ENCODE assay signal across 2 cellular contexts in genomic region chr19:34225659-34226015, GRCh38.
A peak's percentile ranks its signal among the peaks of the same experiment; 100 is the strongest.
TF ChIP-seq lines count a peak whose summit lies in the region.

No MANE protein-coding gene starts in this region.

TF ChIP-seq in HepG2, 621 proteins besides CTCF, POLR2A, EP300 and RAD21:
- TF ChIP-seq ZNF770 (CRISPR knock-in tag; IDR thresholded peaks at IDR 0.05) (0 out of 2 replicates have a peak, but pooled peaks have one; percentile 18), DZIP1 (CRISPR knock-in tag; IDR thresholded peaks at IDR 0.05) (no peak), ZNF710 (CRISPR knock-in tag; IDR thresholded peaks at IDR 0.05; ENCODE audit: borderline replicate concordance) (no peak), CEBPZ (IDR thresholded peaks at IDR 0.05; ENCODE audit: low read length) (no peak), AGO1 (IDR thresholded peaks at IDR 0.05; ENCODE audit: low read depth, low read length, poor library complexity, severe bottlenecking) (no peak), GZF1 (CRISPR knock-in tag; IDR thresholded peaks at IDR 0.05) (no peak), ZNF484 (CRISPR knock-in tag; IDR thresholded peaks at IDR 0.05; ENCODE audit: borderline replicate concordance, low read depth) (no peak), ZBTB14 (CRISPR knock-in tag; IDR thresholded peaks at IDR 0.05) (no peak)

TF ChIP-seq in H1, 55 proteins besides CTCF, POLR2A, EP300 and RAD21:
- no peak for TF ChIP-seq SRF (IDR thresholded peaks at IDR 0.05; ENCODE audit: low read depth, low read length)
- no peak for TF ChIP-seq BCL11A (IDR thresholded peaks at IDR 0.05; ENCODE audit: low read depth in 2 of 2, low read length in 2 of 2)
- TF ChIP-seq TAF7 (optimal IDR thresholded peaks at IDR 0.05; ENCODE audit: borderline replicate concordance, low read depth, low read length): no peak
- TF ChIP-seq MAFK (IDR thresholded peaks at IDR 0.05; ENCODE audit: low read depth, low read length): no peak
- TF ChIP-seq YY1 (IDR thresholded peaks at IDR 0.05; ENCODE audit: low read depth, low read length): no peak
- no peak for TF ChIP-seq KDM1A (IDR thresholded peaks at IDR 0.05; ENCODE audit: borderline replicate concordance, low read length)
- TF ChIP-seq POU5F1 (IDR thresholded peaks at IDR 0.05; ENCODE audit: low read depth, low read length): no peak
- no peak for TF ChIP-seq SP1 (IDR thresholded peaks at IDR 0.05; ENCODE audit: low read depth, low read length)
- TF ChIP-seq GTF2F1 (IDR thresholded peaks at IDR 0.05; ENCODE audit: borderline replicate concordance, low read depth, low read length): no peak
- TF ChIP-seq POLR2AphosphoS5 (IDR thresholded peaks at IDR 0.05; ENCODE audit: low read depth, low read length): no peak
- no peak for TF ChIP-seq ATF3 (IDR thresholded peaks at IDR 0.05; ENCODE audit: insufficient read depth, low read depth, low read length)
- TF ChIP-seq RXRA (IDR thresholded peaks at IDR 0.05; ENCODE audit: insufficient read depth, low read depth, low read length): no peak
- no peak for TF ChIP-seq CREB1 (IDR thresholded peaks at IDR 0.05)
